Comparison of ENCODE assay signal across 8 cellular contexts in the genomic region with DNA sequence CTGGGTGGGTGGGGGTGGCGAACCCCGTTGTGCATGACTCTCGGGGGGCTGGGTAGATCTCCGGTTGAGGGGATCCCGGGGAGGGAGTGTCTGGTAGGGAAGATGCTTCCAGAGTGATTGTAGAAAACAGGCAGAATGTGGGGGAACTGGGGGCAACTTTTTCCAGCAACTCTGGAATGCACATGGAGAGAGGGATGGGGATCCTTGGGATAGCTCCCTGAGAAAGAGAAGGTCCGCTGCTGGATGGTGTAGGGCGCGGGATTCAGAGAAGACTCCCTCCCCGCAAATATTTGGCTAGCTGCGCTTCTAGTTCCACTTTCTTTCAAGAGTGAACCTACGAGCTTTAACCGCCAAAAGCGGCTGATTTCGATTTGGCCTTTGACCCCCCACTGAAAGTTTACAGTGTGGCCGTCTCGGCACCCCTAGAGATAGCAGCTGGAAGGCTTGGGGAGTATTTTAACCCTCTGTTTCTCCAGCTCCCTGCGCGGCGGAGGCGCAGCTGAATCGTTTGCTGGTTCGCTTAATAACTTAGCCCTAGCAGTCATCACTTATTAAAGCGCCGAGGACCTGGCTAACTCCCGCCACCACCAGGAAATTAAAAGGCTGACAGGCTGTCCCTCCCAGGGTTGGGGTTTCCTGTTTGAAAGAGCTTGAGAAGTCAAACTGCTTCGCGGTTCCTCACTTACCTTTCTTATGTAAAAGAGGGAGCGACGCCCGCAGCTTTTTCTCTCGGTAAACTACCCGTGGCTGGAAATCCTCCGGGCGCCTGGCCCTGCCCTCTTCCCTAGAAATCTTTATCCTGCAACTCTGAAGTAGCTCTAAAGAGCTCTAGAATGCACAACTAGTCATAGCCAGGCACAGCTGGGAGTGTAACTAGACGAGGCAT. TPM values are rescaled to one million over a fixed set of nuclear protein-coding genes. Genes with fewer than 3 reads are reported as not detected.
DNase-seq lines count a peak whose midpoint lies in the region; ATAC-seq and TF ChIP-seq lines count a peak whose summit lies in the region.

No MANE protein-coding gene starts in this region.

- TF ChIP-seq CTCF in AG04450 (IDR thresholded peaks at IDR 0.05; ENCODE audit: low read depth, low read length), result peak; percentile 61

- peak overlapping the region; percentile 95 for H3K27ac ChIP-seq in AG04450 (ENCODE audit: low read depth, low read length)
- H3K27ac ChIP-seq in cingulate gyrus (ENCODE audit: low read depth, low read length), result peak overlapping the region; percentile 34
- H3K27ac ChIP-seq in layer of hippocampus (ENCODE audit: low read depth, low read length), result peak overlapping the region; percentile 46

- H3K4me3 ChIP-seq in AG04450 (ENCODE audit: low read depth, low read length), result peak overlapping the region; percentile 78

- H3K27me3 ChIP-seq in AG04450 (ENCODE audit: control insufficient read depth, insufficient read depth, low read length) (no peaks in the 10 kb centered on the region), layer of hippocampus (ENCODE audit: control insufficient read depth, insufficient read depth, low read length) (peaks cover 3% of the 10 kb centered on the region)

- POLR2A ChIA-PET in AG04450 (lab: Yijun Ruan, JAX), result interaction anchor here (0.5 to 1.6 kb wide), 13 partner anchors 10 to 151 kb away, joined by 3 to 14 read pairs (median 3); a partner anchor contains a TSS

- DNase-seq in AG04450 (ENCODE audit: low read depth, low spot score) (no peak), NCI-H2196 (lab: John Stamatoyannopoulos, UW; ENCODE audit: unreplicated experiment) (peak; percentile 83)
- DNase-seq in stimulated activated CD4-positive, alpha-beta T cell treated with anti-CD3 and anti-CD28 coated beads, Interleukin-1b, Interleukin-23, amount 100 ng/mL, for 4 hours (ENCODE audit: low read depth in 2 of 2), result peak; percentile 14 to 28

- no peaks in the 10 kb centered on the region for H3K9me3 ChIP-seq in AG04450 (ENCODE audit: control insufficient read depth, insufficient read depth, low read length)

- ATAC-seq in GM18867 (IDR thresholded peaks at IDR 0.05; ENCODE audit: unreplicated experiment) (peak; percentile 93), HG03066 (IDR thresholded peaks at IDR 0.05; ENCODE audit: low read depth, unreplicated experiment) (peak; percentile 91)
- peak; percentile 66 to 73 for ATAC-seq in activated CD4-positive, CD25-positive, alpha-beta regulatory T cell treated with anti-CD3 and anti-CD28 coated beads, Interleukin-2, amount 50 U/mL, for 24 hours

- CTCF ChIA-PET in AG04450 (lab: Charles Lee), result interaction anchor here (0.6 to 8.1 kb wide), 28 partner anchors 9 to 183 kb away, joined by 3 to 167 read pairs (median 4); a partner anchor contains a TSS

RNA-seq across cellular contexts. Expression of a gene that starts 1.2 kb away (rescaled TPM):
- 15.9 and 16.9 TPM in 2 replicates for polyA plus RNA-seq in AG04450 (2011; rRNA removed)
- 37.7 and 39.9 TPM in 2 replicates for polyA minus RNA-seq in AG04450 (2011; rRNA and poly(A)+ RNA removed)

Comparison
In these comparisons a context has a peak if more than half of its experiments do, and no peak if none do; other contexts are left out.
1. H3K27ac ChIP-seq: peak in every context shown above with its lines; median percentile 95 in AG04450; 46 in layer of hippocampus; 34 in cingulate gyrus.